ENCODE assay signal across 14 cellular contexts in genomic region chr4:75745192-75745591, GRCh38. TPM values are rescaled to one million over a fixed set of nuclear protein-coding genes. Genes with fewer than 3 reads are reported as not detected.
A peak's percentile ranks its signal among the peaks of the same experiment; 100 is the strongest.
DNase-seq lines count a peak whose midpoint lies in the region; ATAC-seq and TF ChIP-seq lines count a peak whose summit lies in the region.
"Had no signal": no experiment of that assay in that cellular context is flagged by ENCODE, and none has a peak within 500 bp of the region (broad histone marks: within the 10 kb centered on the region; RNA-seq: fewer than 3 reads in every experiment).

No MANE protein-coding gene starts in this region.

- H3K4me3 ChIP-seq in skeletal muscle cell (ENCODE audit: low read depth, low read length), result no peak overlapping the region
- H3K4me3 ChIP-seq in ovary, result no peak overlapping the region
- no peak overlapping the region for H3K4me3 ChIP-seq in neural progenitor cell
- H3K4me3 ChIP-seq: HAP-1 had no signal

- H3K79me2 ChIP-seq in neural progenitor cell (ENCODE audit: low read depth), result peaks cover 72% of the 10 kb centered on the region

- H3K36me3 Mint-ChIP-seq in neural progenitor cell, result peaks cover 8% of the 10 kb centered on the region

- no peak overlapping the region for H3K4me3 Mint-ChIP-seq in neural progenitor cell
- H3K4me3 Mint-ChIP-seq: activated CD4-positive, alpha-beta memory T cell treated with anti-CD3 and anti-CD28 coated beads, Interleukin-2, amount 10 ng/mL, durations not matched to agents 7 days and 5 days had no signal

- no peak for TF ChIP-seq EP300 in ovary (IDR thresholded peaks at IDR 0.05)

- H3K9me3 Mint-ChIP-seq in neural progenitor cell, result no peaks in the 10 kb centered on the region
- H3K9me3 Mint-ChIP-seq: activated CD4-positive, alpha-beta memory T cell treated with anti-CD3 and anti-CD28 coated beads, Interleukin-2, amount 10 ng/mL, durations not matched to agents 7 days and 5 days had no signal

- H3K9ac ChIP-seq in neural progenitor cell, result no peak overlapping the region

- no peak for TF ChIP-seq POLR2A in ovary (IDR thresholded peaks at IDR 0.05)

- H3K27ac ChIP-seq in foreskin keratinocyte (peak overlapping the region; percentile 57), ovary (no peak overlapping the region), neural progenitor cell (no peak overlapping the region)

- H3K27me3 Mint-ChIP-seq in neural progenitor cell (ENCODE audit: insufficient read depth, low read depth), result no peaks in the 10 kb centered on the region
- H3K27me3 Mint-ChIP-seq: activated CD4-positive, alpha-beta memory T cell treated with anti-CD3 and anti-CD28 coated beads, Interleukin-2, amount 10 ng/mL, durations not matched to agents 7 days and 5 days had no signal

- TF ChIP-seq CTCF in foreskin keratinocyte (conservative IDR thresholded peaks at IDR 0.05), result no peak
- no peak for TF ChIP-seq CTCF in ovary (IDR thresholded peaks at IDR 0.05)
- TF ChIP-seq CTCF in neural progenitor cell (IDR thresholded peaks at IDR 0.05), result no peak

- WGBS in ovary, 3 donors, result 77 to 91% (median 80%) methylated on average over 2 of the region's 2 CpGs

- H3K36me3 ChIP-seq in ovary, result no peaks in the 10 kb centered on the region
- no peaks in the 10 kb centered on the region for H3K36me3 ChIP-seq in neural progenitor cell
- H3K36me3 ChIP-seq: HAP-1 had no signal

- H3K4me1 ChIP-seq in foreskin keratinocyte (peaks cover 8% of the 10 kb centered on the region), ovary (ENCODE audit: insufficient read depth) (no peaks in the 10 kb centered on the region), neural progenitor cell (no peaks in the 10 kb centered on the region)
- H3K4me1 ChIP-seq: HAP-1 had no signal

- peaks cover 8% of the 10 kb centered on the region for H4K20me1 ChIP-seq in neural progenitor cell (ENCODE audit: low read depth)

- H3K27me3 ChIP-seq in foreskin keratinocyte (no peaks in the 10 kb centered on the region), ovary (no peaks in the 10 kb centered on the region), neural progenitor cell (no peaks in the 10 kb centered on the region)

- no peaks in the 10 kb centered on the region for H3K9me3 ChIP-seq in ovary
- H3K9me3 ChIP-seq in neural progenitor cell (ENCODE audit: low read depth), result no peaks in the 10 kb centered on the region
- H3K9me3 ChIP-seq: HAP-1 had no signal

- H2AFZ ChIP-seq in neural progenitor cell (replicated peaks), result no peak overlapping the region

- ATAC-seq in foreskin keratinocyte (peak; percentile 94), GM21526 (IDR thresholded peaks at IDR 0.05; ENCODE audit: low FRiP score, unreplicated experiment) (no peak), HG02610 (IDR thresholded peaks at IDR 0.05; ENCODE audit: unreplicated experiment) (no peak)

- intact Hi-C loops in ovary (cut with DNase I), result no loop called here

- no peak overlapping the region for H3K27ac Mint-ChIP-seq in neural progenitor cell
- H3K27ac Mint-ChIP-seq: activated CD4-positive, alpha-beta memory T cell treated with anti-CD3 and anti-CD28 coated beads, Interleukin-2, amount 10 ng/mL, durations not matched to agents 7 days and 5 days had no signal

- peak; percentile 16 for DNase-seq in HS-5 (ENCODE audit: low read depth)
- DNase-seq in UCSD-AML1 (lab: John Stamatoyannopoulos, UW; ENCODE audit: unreplicated experiment), result peak; percentile 17
- DNase-seq in foreskin keratinocyte, result peak; percentile 64 to 81
- peak; percentile 58 for DNase-seq in skeletal muscle cell (ENCODE audit: low read depth)
- DNase-seq in ovary, result no peak
- DNase-seq in neural progenitor cell (ENCODE audit: low spot score), result no peak
- DNase-seq: activated CD4-positive, alpha-beta memory T cell treated with anti-CD3 and anti-CD28 coated beads, Interleukin-2, amount 10 ng/mL, durations not matched to agents 7 days and 5 days; amniotic stem cell; DMS79 treated with DMSO at 0.1 percent for 48 hours; NCI-H2029; SHP77 treated with DMSO at 0.1 percent for 48 hours had no signal

- no peaks in the 10 kb centered on the region for H3F3A ChIP-seq in neural progenitor cell (ENCODE audit: low read depth)

- H3K4me1 Mint-ChIP-seq in neural progenitor cell, result no peaks in the 10 kb centered on the region
- H3K4me1 Mint-ChIP-seq: activated CD4-positive, alpha-beta memory T cell treated with anti-CD3 and anti-CD28 coated beads, Interleukin-2, amount 10 ng/mL, durations not matched to agents 7 days and 5 days had no signal

- no peak overlapping the region for H3K4me2 ChIP-seq in neural progenitor cell

RNA-seq across cellular contexts. Expression of gene USO1, which starts 20.8 kb away (rescaled TPM):
- total RNA-seq in foreskin keratinocyte (61.8 and 65.4 TPM in 2 replicates), ovary (10 to 100 TPM; 52.2 to 91.3 (median 74.3) TPM), neural progenitor cell (ENCODE audit: low replicate concordance) (80.4 and 114 TPM in 2 replicates)
- polyA plus RNA-seq in foreskin keratinocyte (17.8 and 20.6 TPM in 2 replicates), ovary (10 to 100 TPM; 50.7 to 56.2 TPM)

Comparison
In these comparisons a context has a peak if more than half of its experiments do, and no peak if none do; other contexts are left out.
1. DNase-seq: peak in HS-5 (single experiment), UCSD-AML1 (single experiment), foreskin keratinocyte (2 of 2) and skeletal muscle cell (single experiment); none in ovary (0 of 5) and neural progenitor cell (single experiment).